In the genomic region with DNA sequence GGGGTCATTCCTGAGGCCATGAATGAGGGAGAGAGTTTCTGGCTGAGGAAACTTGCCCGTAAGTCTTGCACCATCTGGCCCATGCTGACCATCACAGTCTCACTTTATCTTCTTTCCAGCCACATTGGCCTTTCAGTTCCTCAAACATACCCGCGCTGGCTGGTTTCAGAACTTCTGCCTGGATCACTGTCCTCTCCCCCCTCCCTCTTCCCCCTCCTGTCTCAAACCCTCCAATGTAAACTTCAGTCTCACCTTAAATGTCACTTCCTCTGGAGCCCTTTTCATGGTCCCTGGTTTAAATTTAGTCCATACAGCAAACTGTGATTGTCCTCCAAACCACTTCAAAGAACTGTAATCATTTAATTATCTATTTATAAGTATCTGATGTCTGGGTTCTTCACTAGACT, we compare ENCODE assay signal across 13 cellular contexts. TPM values are rescaled to one million over a fixed set of nuclear protein-coding genes. Genes with fewer than 3 reads are reported as not detected.
A peak's percentile ranks its signal among the peaks of the same experiment; 100 is the strongest.
DNase-seq lines count a peak whose midpoint lies in the region; ATAC-seq lines count a peak whose summit lies in the region.
"Had no signal": no experiment of that assay in that cellular context is flagged by ENCODE, and none has a peak within 500 bp of the region (broad histone marks: within the 10 kb centered on the region; RNA-seq: fewer than 3 reads in every experiment).

No MANE protein-coding gene starts in this region.

- peak; percentile 43 for ATAC-seq in GM18511 (IDR thresholded peaks at IDR 0.05; ENCODE audit: unreplicated experiment)
- ATAC-seq in GM21529 (IDR thresholded peaks at IDR 0.05; ENCODE audit: unreplicated experiment) = peak; percentile 35
- peak; percentile 37 for ATAC-seq in HG03442 (IDR thresholded peaks at IDR 0.05; ENCODE audit: unreplicated experiment)
- ATAC-seq: activated T-cell treated with anti-CD3 and anti-CD28 coated beads, Interleukin-2, amount 50 U/mL, for 72 hours had no signal

- H3K36me3 Mint-ChIP-seq in activated CD4-positive, alpha-beta T cell treated with anti-CD3 and anti-CD28 coated beads, Interleukin-2, amount 10 ng/mL, durations not matched to agents 24 days and 14 days (ENCODE audit: low read depth) = peaks cover 6% of the 10 kb centered on the region

- no peak overlapping the region for H3K27ac Mint-ChIP-seq in activated CD4-positive, alpha-beta T cell treated with anti-CD3 and anti-CD28 coated beads, Interleukin-2, amount 10 ng/mL, durations not matched to agents 24 days and 14 days
- H3K27ac Mint-ChIP-seq: activated T-cell treated with anti-CD3 and anti-CD28 coated beads, Interleukin-2, amount 50 U/mL, for 72 hours had no signal

- no peak overlapping the region for H3K4me3 Mint-ChIP-seq in activated CD4-positive, alpha-beta T cell treated with anti-CD3 and anti-CD28 coated beads, Interleukin-2, amount 10 ng/mL, durations not matched to agents 24 days and 14 days
- H3K4me3 Mint-ChIP-seq: activated T-cell treated with anti-CD3 and anti-CD28 coated beads, Interleukin-2, amount 50 U/mL, for 72 hours had no signal

- peaks cover 5% of the 10 kb centered on the region for H3K27me3 Mint-ChIP-seq in activated CD4-positive, alpha-beta T cell treated with anti-CD3 and anti-CD28 coated beads, Interleukin-2, amount 10 ng/mL, durations not matched to agents 24 days and 14 days

- intact Hi-C loops in activated CD4-positive, alpha-beta T cell treated with anti-CD3 and anti-CD28 coated beads, Interleukin-2, amount 10 ng/mL, durations not matched to agents 24 days and 14 days (cut with micrococcal nuclease) = loop anchor here (10.0 kb wide), 1 partner anchor 115 kb away; no protein-coding TSS in a partner anchor

- DNase-seq in germinal center (ENCODE audit: low spot score) = peak; percentile 62
- DNase-seq in HT-29 (ENCODE audit: low spot score) = no peak
- DNase-seq in stimulated activated naive CD4-positive, alpha-beta T cell (lab: John Stamatoyannopoulos, UW) = no peak
- no peak for DNase-seq in activated CD4-positive, alpha-beta T cell treated with anti-CD3 and anti-CD28 coated beads, Interleukin-2, amount 10 ng/mL, durations not matched to agents 24 days and 14 days
- no peak for DNase-seq in NCI-H446 treated with DMSO at 0.1 percent for 48 hours (lab: John Stamatoyannopoulos, UW)
- DNase-seq: activated T-cell treated with anti-CD3 and anti-CD28 coated beads, Interleukin-2, amount 50 U/mL, for 72 hours; DND-41; stimulated activated naive CD4-positive, alpha-beta T cell treated with Interleukin-2 at 50 U/mL for 16 hours had no signal

- no peaks in the 10 kb centered on the region for H3K9me3 Mint-ChIP-seq in activated CD4-positive, alpha-beta T cell treated with anti-CD3 and anti-CD28 coated beads, Interleukin-2, amount 10 ng/mL, durations not matched to agents 24 days and 14 days

- peaks cover 32% of the 10 kb centered on the region for H3K4me1 Mint-ChIP-seq in activated CD4-positive, alpha-beta T cell treated with anti-CD3 and anti-CD28 coated beads, Interleukin-2, amount 10 ng/mL, durations not matched to agents 24 days and 14 days

RNA-seq across cellular contexts. Expression of a gene that starts 3.7 kb away (rescaled TPM):
- 96.5 and 102 TPM in 2 replicates for total RNA-seq in HT-29 (2014; rRNA removed; shearing (Covaris generic))
- total RNA-seq in activated CD4-positive, alpha-beta T cell treated with anti-CD3 and anti-CD28 coated beads, Interleukin-2, amount 10 ng/mL, durations not matched to agents 24 days and 14 days = 144 and 147 TPM in 2 replicates

RNA-seq across cellular contexts. Expression of a gene that starts 3.9 kb away (rescaled TPM):
- total RNA-seq in HT-29 (2014; rRNA removed; shearing (Covaris generic)) = 144 and 152 TPM in 2 replicates
- total RNA-seq in activated CD4-positive, alpha-beta T cell treated with anti-CD3 and anti-CD28 coated beads, Interleukin-2, amount 10 ng/mL, durations not matched to agents 24 days and 14 days = 219 TPM in 2 replicates

RNA-seq across cellular contexts. Expression of a gene that starts 14.0 kb away (rescaled TPM):
- total RNA-seq in HT-29 (2014; rRNA removed; shearing (Covaris generic)) = 35.6 and 37.5 TPM in 2 replicates
- 2.3 and 3.5 TPM in 2 replicates for total RNA-seq in activated CD4-positive, alpha-beta T cell treated with anti-CD3 and anti-CD28 coated beads, Interleukin-2, amount 10 ng/mL, durations not matched to agents 24 days and 14 days

RNA-seq across cellular contexts. Expression of a gene that starts 41.7 kb away (rescaled TPM):
- 1.4 and 2.6 TPM in 2 replicates for total RNA-seq in HT-29 (2014; rRNA removed; shearing (Covaris generic))
- 3.0 and 4.0 TPM in 2 replicates for total RNA-seq in activated CD4-positive, alpha-beta T cell treated with anti-CD3 and anti-CD28 coated beads, Interleukin-2, amount 10 ng/mL, durations not matched to agents 24 days and 14 days

RNA-seq across cellular contexts. Expression of a gene that starts 42.9 kb away (rescaled TPM):
- not detected in 2 replicates for total RNA-seq in HT-29 (2014; rRNA removed; shearing (Covaris generic))
- total RNA-seq in activated CD4-positive, alpha-beta T cell treated with anti-CD3 and anti-CD28 coated beads, Interleukin-2, amount 10 ng/mL, durations not matched to agents 24 days and 14 days = not detected in 2 replicates
- total RNA-seq: activated T-cell treated with anti-CD3 and anti-CD28 coated beads, Interleukin-2, amount 50 U/mL, for 72 hours; dermis microvascular lymphatic vessel endothelial cell; SJSA1 had no signal
